In genomic region chr3:58305882-58306661, GRCh38 we compare ENCODE assay signal across 8 cellular contexts. TPM values are rescaled to one million over a fixed set of nuclear protein-coding genes. Genes with fewer than 3 reads are reported as not detected.
DNase-seq lines count a peak whose midpoint lies in the region; ATAC-seq and TF ChIP-seq lines count a peak whose summit lies in the region.

Gene HTD2, plus strand, starts transcription at chr3:58306520. Its CDS starts 11,094 bp downstream, at chr3:58317614.
Gene RPP14, plus strand, starts transcription at chr3:58306245. Its CDS starts 4,085 bp downstream, at chr3:58310330.

- H3K4me3 ChIP-seq in SU-DHL-6 (ENCODE audit: insufficient read depth, low read length, poor library complexity, severe bottlenecking) (peak within 1 kb of the TSS; percentile 93), ovary (peak within 1 kb of the TSS; percentile 77), tibial artery (peak within 1 kb of the TSS; percentile 84 to 94)

- ATAC-seq in HG02759 (IDR thresholded peaks at IDR 0.05; ENCODE audit: unreplicated experiment), result peak; percentile 91

- H4K20me1 ChIP-seq in SU-DHL-6 (ENCODE audit: low read depth, low read length), result peaks cover 10% of the 10 kb centered on the region; the same call in 1 of the 2 replicates

- H3K4me2 ChIP-seq in SU-DHL-6 (ENCODE audit: low read depth, low read length, poor library complexity, severe bottlenecking), result peak within 1 kb of the TSS; percentile 74

- peak within 1 kb of the TSS; percentile 84 for H3K27ac ChIP-seq in SU-DHL-6 (ENCODE audit: low read depth, low read length)
- H3K27ac ChIP-seq in ovary, result peak within 1 kb of the TSS; percentile 92 to 99
- H3K27ac ChIP-seq in tibial artery, result peak within 1 kb of the TSS; percentile 90 to 97

- no peaks in the 10 kb centered on the region for H3K9me2 ChIP-seq in SU-DHL-6 (replicated peaks; ENCODE audit: insufficient read depth, low read length)

- H3K9ac ChIP-seq in SU-DHL-6 (ENCODE audit: low read length), result peak within 1 kb of the TSS; percentile 83

- H2AFZ ChIP-seq in SU-DHL-6 (ENCODE audit: low read depth, low read length, severe bottlenecking), result no peak within 1 kb of the TSS

- H3K79me2 ChIP-seq in SU-DHL-6 (ENCODE audit: insufficient read depth, low read length), result peaks cover 41% of the 10 kb centered on the region

- peak; percentile 71 for TF ChIP-seq POLR2A in ovary (IDR thresholded peaks at IDR 0.05)

- H3K4me1 ChIP-seq in ovary (ENCODE audit: insufficient read depth) (peaks cover 10% of the 10 kb centered on the region), tibial artery (peaks cover 5 to 30% (median 23%) of the 10 kb centered on the region in 4 donors)

- no peaks in the 10 kb centered on the region for H3K27me3 ChIP-seq in SU-DHL-6 (ENCODE audit: low read length)
- no peaks in the 10 kb centered on the region for H3K27me3 ChIP-seq in ovary
- H3K27me3 ChIP-seq in tibial artery, result peaks cover 0 to 2% of the 10 kb centered on the region in 2 donors

- intact Hi-C loops in head of caudate nucleus (cut with DNase I), result loop anchor here (5.0 to 10.0 kb wide), 3 partner anchors 186 to 291 kb away; partner anchors contain the start of gene KCTD6
- intact Hi-C loops in ovary (cut with DNase I), result loop anchor here in 3 of 4 donors (5.0 to 10.0 kb wide), 3 partner anchors 69 to 226 kb away; partner anchors contain the start of gene ABHD6 (in 2 of the 3)
- intact Hi-C loops in tibial artery (cut with DNase I; ENCODE audit: low total_unique reads), result loop anchor here (5.0 kb wide), 1 partner anchor 69 kb away; the partner anchor contains the start of gene ABHD6

- no peak for TF ChIP-seq EP300 in ovary (IDR thresholded peaks at IDR 0.05)

- H3F3A ChIP-seq in SU-DHL-6 (ENCODE audit: insufficient read depth), result no peaks in the 10 kb centered on the region

- no peaks in the 10 kb centered on the region for H3K9me3 ChIP-seq in SU-DHL-6 (ENCODE audit: insufficient read depth, low read length)
- no peaks in the 10 kb centered on the region for H3K9me3 ChIP-seq in ovary
- H3K9me3 ChIP-seq in tibial artery, result no peaks in the 10 kb centered on the region

- 4 to 5% (median 4%) methylated on average over 71 of the region's 71 CpGs for WGBS in ovary, 3 donors

- DNase-seq in NCI-H128 (lab: John Stamatoyannopoulos, UW; ENCODE audit: unreplicated experiment), result peak; percentile 91
- DNase-seq in activated naive CD8-positive, alpha-beta T cell treated with anti-CD3 and anti-CD28 coated beads, Interleukin-2, amount 50 U/mL, for 16 hours (ENCODE audit: low read depth, low spot score), result peak; percentile 98
- peak; percentile 93 to 100 (median 98) for DNase-seq in head of caudate nucleus
- peak; percentile 99 for DNase-seq in ovary
- peak; percentile 96 to 99 for DNase-seq in tibial artery

- TF ChIP-seq CTCF in GM12873 (IDR thresholded peaks at IDR 0.05; ENCODE audit: insufficient read depth, low read depth, low read length, missing control alignments), result peak; percentile 96
- peak; percentile 84 for TF ChIP-seq CTCF in SU-DHL-6 (IDR thresholded peaks at IDR 0.05; ENCODE audit: insufficient read depth, low read length, poor library complexity, severe bottlenecking)
- TF ChIP-seq CTCF in ovary (IDR thresholded peaks at IDR 0.05), result peak; percentile 92 to 98 (median 97)
- TF ChIP-seq CTCF in tibial artery (IDR thresholded peaks at IDR 0.05), result peak; percentile 92 to 94

- H3K36me3 ChIP-seq in SU-DHL-6 (ENCODE audit: low read length), result 0 out of 2 replicates have a peak, but pooled peaks cover 2% of the 10 kb centered on the region
- H3K36me3 ChIP-seq in ovary, result no peaks in the 10 kb centered on the region
- H3K36me3 ChIP-seq in tibial artery, result peaks cover 8 to 16% (median 12%) of the 10 kb centered on the region in 3 donors

RNA-seq across cellular contexts. Expression of gene HTD2, which starts in this region (rescaled TPM):
- total RNA-seq in ovary, result 10 to 100 TPM in 2 of 7 donors, 1 to 10 TPM in 5; 7.3 to 12.0 (median 9.1) TPM
- 10 to 100 TPM in 1 of 2 donors, 1 to 10 TPM in 1; 9.2 to 11.3 TPM for polyA plus RNA-seq in ovary

RNA-seq across cellular contexts. Expression of gene RPP14, which starts in this region (rescaled TPM):
- 10 to 100 TPM in 5 of 7 donors, 1 to 10 TPM in 2; 7.9 to 16.2 (median 15.0) TPM for total RNA-seq in ovary
- 10 to 100 TPM; 11.8 to 18.8 TPM for polyA plus RNA-seq in ovary

Comparison
In these comparisons a context has a peak if more than half of its experiments do, and no peak if none do; other contexts are left out.
1. Peak in every context shown above with its lines: DNase-seq, ATAC-seq, H3K4me3 ChIP-seq and H3K27ac ChIP-seq.